Comparison of ENCODE assay signal across 18 cellular contexts in genomic region chr7:82886324-82886723, GRCh38.
A peak's percentile ranks its signal among the peaks of the same experiment; 100 is the strongest.
DNase-seq lines count a peak whose midpoint lies in the region; ATAC-seq, FAIRE-seq and TF ChIP-seq lines count a peak whose summit lies in the region.
"Had no signal": no experiment of that assay in that cellular context is flagged by ENCODE, and none has a peak within 500 bp of the region (broad histone marks: within the 10 kb centered on the region; RNA-seq: fewer than 3 reads in every experiment).

No MANE protein-coding gene starts in this region.

- TF ChIP-seq CTCF in HepG2 (CRISPR knock-in tag; IDR thresholded peaks at IDR 0.05) (no peak), right lobe of liver (IDR thresholded peaks at IDR 0.05) (no peak)

- TF ChIP-seq EP300 in HepG2 (IDR thresholded peaks at IDR 0.05; ENCODE audit: low read depth in 2 of 2, low read length in 2 of 2) (no peak), HepG2 (CRISPR knock-in tag; IDR thresholded peaks at IDR 0.05; ENCODE audit: borderline replicate concordance) (no peak)

- no peak overlapping the region for H2AFZ ChIP-seq in HepG2 (ENCODE audit: low read length)
- H2AFZ ChIP-seq: GM23338 had no signal

- H3K36me3 ChIP-seq in HepG2 (replicated peaks in 1 of 2; ENCODE audit: control insufficient read depth in 1 of 2, insufficient read depth in 2 of 2, low read length in 2 of 2) (no peaks in the 10 kb centered on the region), right lobe of liver (no peaks in the 10 kb centered on the region), SK-N-MC (ENCODE audit: insufficient read depth, low read length) (no peaks in the 10 kb centered on the region)

- POLR2A ChIA-PET in HepG2 (lab: Yijun Ruan, JAX): no interaction called here

- WGBS in HepG2 (ENCODE audit: low lambda C conversion rate): 0% methylated on average over 1 of the region's 1 CpG
- 0% methylated on average over 1 of the region's 1 CpG for WGBS in right lobe of liver (ENCODE audit: insufficient coverage, low coverage, low lambda C conversion rate, missing lambda C conversion rate)

- FAIRE-seq in HepG2 (lab: Jason Lieb, UNC): no peak
- peak; percentile 50 for FAIRE-seq in frontal cortex (lab: Jason Lieb, UNC)
- FAIRE-seq: GM12892, GM19239 had no signal

- H4K20me1 ChIP-seq in HepG2 (ENCODE audit: insufficient read depth, low read length): no peaks in the 10 kb centered on the region

- no peak overlapping the region for H3K4me3 ChIP-seq in HepG2 (replicated peaks in 1 of 3; ENCODE audit: insufficient read depth in 1 of 3, low read depth in 2 of 3, low read length in 3 of 3)
- H3K4me3 ChIP-seq in right lobe of liver: no peak overlapping the region
- H3K4me3 ChIP-seq in SK-N-MC: no peak overlapping the region
- H3K4me3 ChIP-seq: GM23338 had no signal

- H3K4me1 ChIP-seq in HepG2 (ENCODE audit: insufficient read depth, low read length) (no peaks in the 10 kb centered on the region), right lobe of liver (no peaks in the 10 kb centered on the region)

- intact Hi-C loops in HepG2 (cut with micrococcal nuclease; ENCODE audit: unreplicated experiment) (no loop called here), right lobe of liver (cut with DNase I) (no loop called here)

- H3K9me3 ChIP-seq in HepG2 (ENCODE audit: low read length): no peaks in the 10 kb centered on the region
- no peaks in the 10 kb centered on the region for H3K9me3 ChIP-seq in right lobe of liver
- H3K9me3 ChIP-seq in SK-N-MC (ENCODE audit: low read depth, low read length): no peaks in the 10 kb centered on the region

- no peaks in the 10 kb centered on the region for H3K79me2 ChIP-seq in HepG2 (ENCODE audit: insufficient read depth, low read length)

- no peaks in the 10 kb centered on the region for H3K27me3 ChIP-seq in HepG2 (ENCODE audit: control insufficient read depth in 1 of 2, insufficient read depth in 2 of 2, low read length in 2 of 2)
- H3K27me3 ChIP-seq in right lobe of liver: no peaks in the 10 kb centered on the region

- H3K27ac ChIP-seq in HepG2 (ENCODE audit: extremely low read length, insufficient read depth, low read length) (no peak overlapping the region), right lobe of liver (no peak overlapping the region), SK-N-MC (peak overlapping the region; percentile 44; the same call in 1 of the 2 replicates)

- no TSS peak for BruUV-seq in HepG2 (replicated peaks; lab: Mats Ljungman, UMichigan)

- ATAC-seq in HepG2 (no peak), right lobe of liver (no peak), GM21360 (IDR thresholded peaks at IDR 0.05; ENCODE audit: unreplicated experiment) (no peak), GM18907 (IDR thresholded peaks at IDR 0.05; ENCODE audit: unreplicated experiment) (no peak)
- ATAC-seq: GM23338, HCT116 had no signal

- in situ Hi-C loops in HepG2 (cut with HindIII; ENCODE audit: extremely low pct_ligation_motif_present, low pct_unique_long_range_greater_than_20kb): no loop called here

- DNase-seq in HepG2 (ENCODE audit: low spot score): no peak
- no peak for DNase-seq in right lobe of liver
- DNase-seq in SK-N-MC (ENCODE audit: low read depth, low spot score): no peak
- DNase-seq in frontal cortex (ENCODE audit: low spot score in 2 of 2): no peak
- DNase-seq: 8988T; C1 segment of cervical spinal cord; Calu3; CD4-positive, alpha-beta memory T cell; COR-L47; DMS53; DMS79 treated with DMSO at 0.1 percent for 48 hours; H9 had no signal

- H3K9ac ChIP-seq in HepG2 (ENCODE audit: insufficient read depth, low read depth, low read length) (no peak overlapping the region), SK-N-MC (ENCODE audit: insufficient read length) (no peak overlapping the region)

- CTCF ChIA-PET in HepG2 (lab: Yijun Ruan, JAX; ENCODE audit: low intra/inter-chr PET ratio, low total read pairs): no interaction called here

- TF ChIP-seq RAD21 in HepG2 (CRISPR knock-in tag; IDR thresholded peaks at IDR 0.05): no peak

- H3K4me2 ChIP-seq in HepG2 (ENCODE audit: low read depth, low read length): no peak overlapping the region
- H3K4me2 ChIP-seq: GM23338 had no signal

- TF ChIP-seq POLR2A in HepG2 (IDR thresholded peaks at IDR 0.05; ENCODE audit: insufficient read depth in 1 of 2, low read depth in 2 of 2, low read length in 2 of 2) (no peak), right lobe of liver (IDR thresholded peaks at IDR 0.05) (no peak)

TF ChIP-seq in HepG2, 621 proteins besides CTCF, POLR2A, EP300 and RAD21:
- peak; percentile 37; the same call in 1 of the 2 replicates for TF ChIP-seq NFE2L2 (IDR thresholded peaks at IDR 0.05; ENCODE audit: low read length)
- TF ChIP-seq GMEB2 (CRISPR knock-in tag; IDR thresholded peaks at IDR 0.05; ENCODE audit: low read depth): no peak
